ENCODE assay signal across 8 cellular contexts in genomic region chr4:48093949-48094550, GRCh38. TPM values are rescaled to one million over a fixed set of nuclear protein-coding genes. Genes with fewer than 3 reads are reported as not detected.
A peak's percentile ranks its signal among the peaks of the same experiment; 100 is the strongest.
DNase-seq lines count a peak whose midpoint lies in the region; TF ChIP-seq lines count a peak whose summit lies in the region.

No MANE protein-coding gene starts in this region.

- H3K4me3 ChIP-seq in fibroblast of the aortic adventitia (ENCODE audit: low read depth, low read length) (no peak overlapping the region), H7 (ENCODE audit: insufficient read depth, low read depth, low read length) (no peak overlapping the region)

- no peaks in the 10 kb centered on the region for H3K27me3 ChIP-seq in H7 (ENCODE audit: control insufficient read depth, insufficient read depth, low read length)

- DNase-seq in HPDE6-E6E7 (ENCODE audit: extremely low spot score) (peak; percentile 80), T1000 (lab: John Stamatoyannopoulos, UW) (peak; percentile 77), fibroblast of the aortic adventitia (ENCODE audit: low read depth) (peak; percentile 47), superior temporal gyrus (ENCODE audit: extremely low spot score) (no peak), H7 (no peak), activated gamma-delta T cell (lab: John Stamatoyannopoulos, UW) (no peak), C1 segment of cervical spinal cord (lab: John Stamatoyannopoulos, UW) (no peak)
- DNase-seq in stimulated activated CD4-positive, alpha-beta T cell treated with anti-CD3 and anti-CD28 coated beads, Interleukin-4, amount 100 ng/mL, for 1 hour, result peak; percentile 34

- H3K36me3 ChIP-seq in H7 (replicated peaks; ENCODE audit: control insufficient read depth, insufficient read depth, low read length), result no peaks in the 10 kb centered on the region

- no peak for TF ChIP-seq CTCF in fibroblast of the aortic adventitia (IDR thresholded peaks at IDR 0.05; ENCODE audit: insufficient read depth, low read length)

RNA-seq across cellular contexts. Expression of gene TXK, which starts 40.0 kb away (rescaled TPM):
- 0.25 and 0.90 TPM in 2 replicates for total RNA-seq in fibroblast of the aortic adventitia (ENCODE audit: low replicate concordance)
- not detected in 2 replicates for total RNA-seq in H7 (2014; rRNA removed; shearing (Covaris generic))

Comparison
In these comparisons a context has a peak if more than half of its experiments do, and no peak if none do; other contexts are left out.
1. DNase-seq: peak in HPDE6-E6E7 (single experiment), T1000 (single experiment), fibroblast of the aortic adventitia (single experiment) and stimulated activated CD4-positive, alpha-beta T cell treated with anti-CD3 and anti-CD28 coated beads, Interleukin-4, amount 100 ng/mL, for 1 hour (single experiment); none in superior temporal gyrus (single experiment), H7 (single experiment), activated gamma-delta T cell (single experiment) and C1 segment of cervical spinal cord (0 of 14).